14 cellular contexts compared by ENCODE assay signal in the genomic region with DNA sequence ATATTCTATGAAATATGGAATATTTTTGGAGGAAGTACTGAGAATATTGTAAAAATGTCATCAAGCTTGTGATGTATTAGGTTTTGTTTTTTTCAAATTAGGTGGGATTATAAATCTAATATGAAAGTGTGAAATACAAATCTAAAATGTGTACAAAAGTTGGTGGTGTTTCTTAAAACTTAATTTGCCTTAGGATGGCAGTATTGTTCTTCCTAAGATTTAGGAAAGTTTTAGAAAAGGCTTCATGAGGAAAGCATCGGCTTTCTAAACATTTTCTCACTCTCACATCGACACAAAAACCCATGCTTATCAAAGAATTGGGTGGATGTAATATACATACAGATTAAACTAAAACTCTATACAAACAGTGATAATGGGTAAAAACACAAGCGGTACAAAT.
DNase-seq lines count a peak whose midpoint lies in the region; ATAC-seq and FAIRE-seq lines count a peak whose summit lies in the region.
"Had no signal": no experiment of that assay in that cellular context is flagged by ENCODE, and none has a peak within 500 bp of the region (broad histone marks: within the 10 kb centered on the region; RNA-seq: fewer than 3 reads in every experiment).

No MANE protein-coding gene starts in this region.

- no peaks in the 10 kb centered on the region for H3K27me3 Mint-ChIP-seq in stimulated activated naive B cell treated with anti-CD40 and anti-IgM and Interleukin-4, amounts not matched to agents 10 μg/mL and 1 μg/mL and 100 μg/mL, for 72 hours
- H3K27me3 Mint-ChIP-seq in stimulated activated memory B cell treated with anti-CD40 and anti-IgM and Interleukin-4, amounts not matched to agents 10 μg/mL and 1 μg/mL and 100 μg/mL, for 72 hours = no peaks in the 10 kb centered on the region
- H3K27me3 Mint-ChIP-seq: activated naive CD4-positive, alpha-beta T cell treated with anti-CD3 and anti-CD28 coated beads, Interleukin-2, amount 10 ng/mL, durations not matched to agents 7 days and 5 days had no signal

- ATAC-seq in stimulated activated naive B cell treated with anti-CD40 and anti-IgM and Interleukin-4, amounts not matched to agents 10 μg/mL and 1 μg/mL and 100 μg/mL, for 72 hours (replicated peaks) = no peak
- no peak for ATAC-seq in stimulated activated memory B cell treated with anti-CD40 and anti-IgM and Interleukin-4, amounts not matched to agents 10 μg/mL and 1 μg/mL and 100 μg/mL, for 72 hours
- ATAC-seq in GM18873 (IDR thresholded peaks at IDR 0.05; ENCODE audit: low FRiP score, unreplicated experiment) = no peak
- ATAC-seq: left lung; pancreas; stimulated activated naive CD8-positive, alpha-beta T cell treated with anti-CD3 and anti-CD28 coated beads, Interleukin-15, Interleukin-2, amounts not matched to agents 100 U/mL and 50 U/mL, for 24 hours had no signal

- no peaks in the 10 kb centered on the region for H3K9me3 Mint-ChIP-seq in stimulated activated naive B cell treated with anti-CD40 and anti-IgM and Interleukin-4, amounts not matched to agents 10 μg/mL and 1 μg/mL and 100 μg/mL, for 72 hours
- no peaks in the 10 kb centered on the region for H3K9me3 Mint-ChIP-seq in stimulated activated memory B cell treated with anti-CD40 and anti-IgM and Interleukin-4, amounts not matched to agents 10 μg/mL and 1 μg/mL and 100 μg/mL, for 72 hours
- H3K9me3 Mint-ChIP-seq: activated naive CD4-positive, alpha-beta T cell treated with anti-CD3 and anti-CD28 coated beads, Interleukin-2, amount 10 ng/mL, durations not matched to agents 7 days and 5 days had no signal

- no peaks in the 10 kb centered on the region for H3K4me1 Mint-ChIP-seq in stimulated activated naive B cell treated with anti-CD40 and anti-IgM and Interleukin-4, amounts not matched to agents 10 μg/mL and 1 μg/mL and 100 μg/mL, for 72 hours
- H3K4me1 Mint-ChIP-seq in stimulated activated memory B cell treated with anti-CD40 and anti-IgM and Interleukin-4, amounts not matched to agents 10 μg/mL and 1 μg/mL and 100 μg/mL, for 72 hours = no peaks in the 10 kb centered on the region
- H3K4me1 Mint-ChIP-seq: activated naive CD4-positive, alpha-beta T cell treated with anti-CD3 and anti-CD28 coated beads, Interleukin-2, amount 10 ng/mL, durations not matched to agents 7 days and 5 days had no signal

- H3K36me3 Mint-ChIP-seq in stimulated activated naive B cell treated with anti-CD40 and anti-IgM and Interleukin-4, amounts not matched to agents 10 μg/mL and 1 μg/mL and 100 μg/mL, for 72 hours = no peaks in the 10 kb centered on the region
- H3K36me3 Mint-ChIP-seq in stimulated activated memory B cell treated with anti-CD40 and anti-IgM and Interleukin-4, amounts not matched to agents 10 μg/mL and 1 μg/mL and 100 μg/mL, for 72 hours = no peaks in the 10 kb centered on the region
- H3K36me3 Mint-ChIP-seq: activated naive CD4-positive, alpha-beta T cell treated with anti-CD3 and anti-CD28 coated beads, Interleukin-2, amount 10 ng/mL, durations not matched to agents 7 days and 5 days had no signal

- H3K27ac Mint-ChIP-seq in stimulated activated naive B cell treated with anti-CD40 and anti-IgM and Interleukin-4, amounts not matched to agents 10 μg/mL and 1 μg/mL and 100 μg/mL, for 72 hours = no peak overlapping the region
- no peak overlapping the region for H3K27ac Mint-ChIP-seq in stimulated activated memory B cell treated with anti-CD40 and anti-IgM and Interleukin-4, amounts not matched to agents 10 μg/mL and 1 μg/mL and 100 μg/mL, for 72 hours
- H3K27ac Mint-ChIP-seq: activated naive CD4-positive, alpha-beta T cell treated with anti-CD3 and anti-CD28 coated beads, Interleukin-2, amount 10 ng/mL, durations not matched to agents 7 days and 5 days had no signal

- DNase-seq in NCI-H1092 treated with DMSO at 0.1 percent for 48 hours (lab: John Stamatoyannopoulos, UW) = peak; percentile 33
- DNase-seq in NCI-H1092 (lab: John Stamatoyannopoulos, UW) = no peak
- peak; percentile 29 for DNase-seq in NCI-H69 (lab: John Stamatoyannopoulos, UW)
- DNase-seq in renal cortical epithelial cell (ENCODE audit: low read depth) = peak; percentile 1
- DNase-seq in stimulated activated naive B cell treated with anti-CD40 and anti-IgM and Interleukin-4, amounts not matched to agents 10 μg/mL and 1 μg/mL and 100 μg/mL, for 72 hours = no peak
- DNase-seq: activated CD4-positive, alpha-beta T cell treated with anti-CD3 and anti-CD28 coated beads for 48 hours; activated naive CD4-positive, alpha-beta T cell treated with anti-CD3 and anti-CD28 coated beads, Interleukin-2, amount 10 ng/mL, durations not matched to agents 7 days and 5 days; left lung; pancreas; stimulated activated CD4-positive, alpha-beta T cell treated with anti-CD3 and anti-CD28 coated beads, Interleukin-2, amount 100 ng/mL, for 24 hours; stimulated activated naive CD8-positive, alpha-beta T cell treated with anti-CD3 and anti-CD28 coated beads, Interleukin-15, Interleukin-2, amounts not matched to agents 100 U/mL and 50 U/mL, for 24 hours had no signal

- no peak overlapping the region for H3K4me3 Mint-ChIP-seq in stimulated activated naive B cell treated with anti-CD40 and anti-IgM and Interleukin-4, amounts not matched to agents 10 μg/mL and 1 μg/mL and 100 μg/mL, for 72 hours
- no peak overlapping the region for H3K4me3 Mint-ChIP-seq in stimulated activated memory B cell treated with anti-CD40 and anti-IgM and Interleukin-4, amounts not matched to agents 10 μg/mL and 1 μg/mL and 100 μg/mL, for 72 hours
- H3K4me3 Mint-ChIP-seq: activated naive CD4-positive, alpha-beta T cell treated with anti-CD3 and anti-CD28 coated beads, Interleukin-2, amount 10 ng/mL, durations not matched to agents 7 days and 5 days had no signal

- peak; percentile 90 for FAIRE-seq in endometrium (lab: Jason Lieb, UNC)
- FAIRE-seq: pancreas had no signal

Comparison
In these comparisons a context has a peak if more than half of its experiments do, and no peak if none do; other contexts are left out.
1. DNase-seq: peak in NCI-H1092 treated with DMSO at 0.1 percent for 48 hours (single experiment), NCI-H69 (single experiment) and renal cortical epithelial cell (single experiment); none in NCI-H1092 (single experiment) and stimulated activated naive B cell treated with anti-CD40 and anti-IgM and Interleukin-4, amounts not matched to agents 10 μg/mL and 1 μg/mL and 100 μg/mL, for 72 hours (single experiment).